ENCODE assay signal across 2 cellular contexts in the genomic region with DNA sequence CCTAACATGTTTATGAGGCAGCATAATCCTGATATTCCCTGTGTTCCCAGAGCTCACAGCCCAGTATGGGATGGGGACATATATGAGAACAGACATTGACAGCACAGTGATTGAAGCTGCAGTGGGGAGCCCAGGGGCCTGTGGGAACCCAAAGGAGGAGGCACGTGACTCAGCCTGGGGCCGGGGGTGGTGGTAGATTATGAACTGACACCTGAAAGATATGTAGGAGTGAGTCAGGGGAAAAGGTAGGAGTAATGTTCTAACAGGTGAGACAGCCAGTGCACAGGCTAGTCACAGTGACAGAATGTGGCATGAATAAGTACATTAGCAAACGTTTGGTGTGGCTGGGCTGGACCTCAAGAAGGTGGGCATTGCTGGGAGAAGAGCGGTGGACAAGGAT.
TF ChIP-seq lines count a peak whose summit lies in the region.

No MANE protein-coding gene starts in this region.

TF ChIP-seq in liver, 16 proteins besides CTCF, POLR2A, EP300 and RAD21:
- TF ChIP-seq FOXA2 (IDR thresholded peaks at IDR 0.05) (no peak), SP1 (IDR thresholded peaks at IDR 0.05) (no peak), FOXA1 (IDR thresholded peaks at IDR 0.05) (no peak), JUND (IDR thresholded peaks at IDR 0.05) (no peak), TAF1 (conservative IDR thresholded peaks at IDR 0.05) (no peak), HNF4G (IDR thresholded peaks at IDR 0.05) (no peak), HNF4A (conservative IDR thresholded peaks at IDR 0.05) (no peak), NR2F2 (IDR thresholded peaks at IDR 0.05) (no peak), YY1 (IDR thresholded peaks at IDR 0.05) (no peak), EGR1 (IDR thresholded peaks at IDR 0.05; ENCODE audit: low read depth in 2 of 2) (no peak), RXRA (IDR thresholded peaks at IDR 0.05) (no peak), GABPA (IDR thresholded peaks at IDR 0.05 in 1 of 2, conservative IDR thresholded peaks at IDR 0.05 in 1 of 2) (no peak)
- TF ChIP-seq, protein P1, sequence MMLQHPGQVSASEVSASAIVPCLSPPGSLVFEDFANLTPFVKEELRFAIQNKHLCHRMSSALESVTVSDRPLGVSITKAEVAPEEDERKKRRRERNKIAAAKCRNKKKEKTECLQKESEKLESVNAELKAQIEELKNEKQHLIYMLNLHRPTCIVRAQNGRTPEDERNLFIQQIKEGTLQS (IDR thresholded peaks at IDR 0.05), result no peak
- TF ChIP-seq, protein P2, sequence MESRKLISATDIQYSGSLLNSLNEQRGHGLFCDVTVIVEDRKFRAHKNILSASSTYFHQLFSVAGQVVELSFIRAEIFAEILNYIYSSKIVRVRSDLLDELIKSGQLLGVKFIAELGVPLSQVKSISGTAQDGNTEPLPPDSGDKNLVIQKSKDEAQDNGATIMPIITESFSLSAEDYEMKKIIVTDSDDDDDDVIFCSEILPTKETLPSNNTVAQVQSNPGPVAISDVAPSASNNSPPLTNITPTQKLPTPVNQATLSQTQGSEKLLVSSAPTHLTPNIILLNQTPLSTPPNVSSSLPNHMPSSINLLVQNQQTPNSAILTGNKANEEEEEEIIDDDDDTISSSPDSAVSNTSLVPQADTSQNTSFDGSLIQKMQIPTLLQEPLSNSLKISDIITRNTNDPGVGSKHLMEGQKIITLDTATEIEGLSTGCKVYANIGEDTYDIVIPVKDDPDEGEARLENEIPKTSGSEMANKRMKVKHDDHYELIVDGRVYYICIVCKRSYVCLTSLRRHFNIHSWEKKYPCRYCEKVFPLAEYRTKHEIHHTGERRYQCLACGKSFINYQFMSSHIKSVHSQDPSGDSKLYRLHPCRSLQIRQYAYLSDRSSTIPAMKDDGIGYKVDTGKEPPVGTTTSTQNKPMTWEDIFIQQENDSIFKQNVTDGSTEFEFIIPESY (IDR thresholded peaks at IDR 0.05), result no peak
- TF ChIP-seq, protein P3, sequence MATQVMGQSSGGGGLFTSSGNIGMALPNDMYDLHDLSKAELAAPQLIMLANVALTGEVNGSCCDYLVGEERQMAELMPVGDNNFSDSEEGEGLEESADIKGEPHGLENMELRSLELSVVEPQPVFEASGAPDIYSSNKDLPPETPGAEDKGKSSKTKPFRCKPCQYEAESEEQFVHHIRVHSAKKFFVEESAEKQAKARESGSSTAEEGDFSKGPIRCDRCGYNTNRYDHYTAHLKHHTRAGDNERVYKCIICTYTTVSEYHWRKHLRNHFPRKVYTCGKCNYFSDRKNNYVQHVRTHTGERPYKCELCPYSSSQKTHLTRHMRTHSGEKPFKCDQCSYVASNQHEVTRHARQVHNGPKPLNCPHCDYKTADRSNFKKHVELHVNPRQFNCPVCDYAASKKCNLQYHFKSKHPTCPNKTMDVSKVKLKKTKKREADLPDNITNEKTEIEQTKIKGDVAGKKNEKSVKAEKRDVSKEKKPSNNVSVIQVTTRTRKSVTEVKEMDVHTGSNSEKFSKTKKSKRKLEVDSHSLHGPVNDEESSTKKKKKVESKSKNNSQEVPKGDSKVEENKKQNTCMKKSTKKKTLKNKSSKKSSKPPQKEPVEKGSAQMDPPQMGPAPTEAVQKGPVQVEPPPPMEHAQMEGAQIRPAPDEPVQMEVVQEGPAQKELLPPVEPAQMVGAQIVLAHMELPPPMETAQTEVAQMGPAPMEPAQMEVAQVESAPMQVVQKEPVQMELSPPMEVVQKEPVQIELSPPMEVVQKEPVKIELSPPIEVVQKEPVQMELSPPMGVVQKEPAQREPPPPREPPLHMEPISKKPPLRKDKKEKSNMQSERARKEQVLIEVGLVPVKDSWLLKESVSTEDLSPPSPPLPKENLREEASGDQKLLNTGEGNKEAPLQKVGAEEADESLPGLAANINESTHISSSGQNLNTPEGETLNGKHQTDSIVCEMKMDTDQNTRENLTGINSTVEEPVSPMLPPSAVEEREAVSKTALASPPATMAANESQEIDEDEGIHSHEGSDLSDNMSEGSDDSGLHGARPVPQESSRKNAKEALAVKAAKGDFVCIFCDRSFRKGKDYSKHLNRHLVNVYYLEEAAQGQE (IDR thresholded peaks at IDR 0.05), result no peak
- TF ChIP-seq, protein P4, sequence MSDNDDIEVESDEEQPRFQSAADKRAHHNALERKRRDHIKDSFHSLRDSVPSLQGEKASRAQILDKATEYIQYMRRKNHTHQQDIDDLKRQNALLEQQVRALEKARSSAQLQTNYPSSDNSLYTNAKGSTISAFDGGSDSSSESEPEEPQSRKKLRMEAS (IDR thresholded peaks at IDR 0.05), result no peak

TF ChIP-seq in HepG2, 621 proteins besides CTCF, POLR2A, EP300 and RAD21:
- TF ChIP-seq HES4 (CRISPR knock-in tag; IDR thresholded peaks at IDR 0.05; ENCODE audit: borderline replicate concordance) (no peak), HNRNPUL1 (IDR thresholded peaks at IDR 0.05; ENCODE audit: low read depth, low read length) (no peak), DR1 (CRISPR knock-in tag; IDR thresholded peaks at IDR 0.05) (no peak), MXD4 (CRISPR knock-in tag; IDR thresholded peaks at IDR 0.05) (no peak), ZFP82 (CRISPR knock-in tag; IDR thresholded peaks at IDR 0.05; ENCODE audit: borderline replicate concordance) (no peak), ZNF781 (CRISPR knock-in tag; IDR thresholded peaks at IDR 0.05; ENCODE audit: borderline replicate concordance, not compliant biosample characterization) (no peak), ZNF354B (CRISPR knock-in tag; IDR thresholded peaks at IDR 0.05) (no peak), PAWR (CRISPR knock-in tag; IDR thresholded peaks at IDR 0.05; ENCODE audit: borderline replicate concordance) (no peak), GABPA (IDR thresholded peaks at IDR 0.05; ENCODE audit: low read depth, low read length) (no peak), GABPA (CRISPR knock-in tag; IDR thresholded peaks at IDR 0.05; ENCODE audit: low read depth) (no peak)
- TF ChIP-seq, protein P5, sequence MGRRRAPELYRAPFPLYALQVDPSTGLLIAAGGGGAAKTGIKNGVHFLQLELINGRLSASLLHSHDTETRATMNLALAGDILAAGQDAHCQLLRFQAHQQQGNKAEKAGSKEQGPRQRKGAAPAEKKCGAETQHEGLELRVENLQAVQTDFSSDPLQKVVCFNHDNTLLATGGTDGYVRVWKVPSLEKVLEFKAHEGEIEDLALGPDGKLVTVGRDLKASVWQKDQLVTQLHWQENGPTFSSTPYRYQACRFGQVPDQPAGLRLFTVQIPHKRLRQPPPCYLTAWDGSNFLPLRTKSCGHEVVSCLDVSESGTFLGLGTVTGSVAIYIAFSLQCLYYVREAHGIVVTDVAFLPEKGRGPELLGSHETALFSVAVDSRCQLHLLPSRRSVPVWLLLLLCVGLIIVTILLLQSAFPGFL (CRISPR knock-in tag; IDR thresholded peaks at IDR 0.05), result no peak
- TF ChIP-seq, protein P6, sequence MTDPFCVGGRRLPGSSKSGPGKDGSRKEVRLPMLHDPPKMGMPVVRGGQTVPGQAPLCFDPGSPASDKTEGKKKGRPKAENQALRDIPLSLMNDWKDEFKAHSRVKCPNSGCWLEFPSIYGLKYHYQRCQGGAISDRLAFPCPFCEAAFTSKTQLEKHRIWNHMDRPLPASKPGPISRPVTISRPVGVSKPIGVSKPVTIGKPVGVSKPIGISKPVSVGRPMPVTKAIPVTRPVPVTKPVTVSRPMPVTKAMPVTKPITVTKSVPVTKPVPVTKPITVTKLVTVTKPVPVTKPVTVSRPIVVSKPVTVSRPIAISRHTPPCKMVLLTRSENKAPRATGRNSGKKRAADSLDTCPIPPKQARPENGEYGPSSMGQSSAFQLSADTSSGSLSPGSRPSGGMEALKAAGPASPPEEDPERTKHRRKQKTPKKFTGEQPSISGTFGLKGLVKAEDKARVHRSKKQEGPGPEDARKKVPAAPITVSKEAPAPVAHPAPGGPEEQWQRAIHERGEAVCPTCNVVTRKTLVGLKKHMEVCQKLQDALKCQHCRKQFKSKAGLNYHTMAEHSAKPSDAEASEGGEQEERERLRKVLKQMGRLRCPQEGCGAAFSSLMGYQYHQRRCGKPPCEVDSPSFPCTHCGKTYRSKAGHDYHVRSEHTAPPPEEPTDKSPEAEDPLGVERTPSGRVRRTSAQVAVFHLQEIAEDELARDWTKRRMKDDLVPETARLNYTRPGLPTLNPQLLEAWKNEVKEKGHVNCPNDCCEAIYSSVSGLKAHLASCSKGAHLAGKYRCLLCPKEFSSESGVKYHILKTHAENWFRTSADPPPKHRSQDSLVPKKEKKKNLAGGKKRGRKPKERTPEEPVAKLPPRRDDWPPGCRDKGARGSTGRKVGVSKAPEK (CRISPR knock-in tag; IDR thresholded peaks at IDR 0.05; ENCODE audit: borderline replicate concordance), result no peak
- TF ChIP-seq, protein P7, sequence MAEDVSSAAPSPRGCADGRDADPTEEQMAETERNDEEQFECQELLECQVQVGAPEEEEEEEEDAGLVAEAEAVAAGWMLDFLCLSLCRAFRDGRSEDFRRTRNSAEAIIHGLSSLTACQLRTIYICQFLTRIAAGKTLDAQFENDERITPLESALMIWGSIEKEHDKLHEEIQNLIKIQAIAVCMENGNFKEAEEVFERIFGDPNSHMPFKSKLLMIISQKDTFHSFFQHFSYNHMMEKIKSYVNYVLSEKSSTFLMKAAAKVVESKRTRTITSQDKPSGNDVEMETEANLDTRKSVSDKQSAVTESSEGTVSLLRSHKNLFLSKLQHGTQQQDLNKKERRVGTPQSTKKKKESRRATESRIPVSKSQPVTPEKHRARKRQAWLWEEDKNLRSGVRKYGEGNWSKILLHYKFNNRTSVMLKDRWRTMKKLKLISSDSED (CRISPR knock-in tag; IDR thresholded peaks at IDR 0.05), result no peak
- TF ChIP-seq, protein P8, sequence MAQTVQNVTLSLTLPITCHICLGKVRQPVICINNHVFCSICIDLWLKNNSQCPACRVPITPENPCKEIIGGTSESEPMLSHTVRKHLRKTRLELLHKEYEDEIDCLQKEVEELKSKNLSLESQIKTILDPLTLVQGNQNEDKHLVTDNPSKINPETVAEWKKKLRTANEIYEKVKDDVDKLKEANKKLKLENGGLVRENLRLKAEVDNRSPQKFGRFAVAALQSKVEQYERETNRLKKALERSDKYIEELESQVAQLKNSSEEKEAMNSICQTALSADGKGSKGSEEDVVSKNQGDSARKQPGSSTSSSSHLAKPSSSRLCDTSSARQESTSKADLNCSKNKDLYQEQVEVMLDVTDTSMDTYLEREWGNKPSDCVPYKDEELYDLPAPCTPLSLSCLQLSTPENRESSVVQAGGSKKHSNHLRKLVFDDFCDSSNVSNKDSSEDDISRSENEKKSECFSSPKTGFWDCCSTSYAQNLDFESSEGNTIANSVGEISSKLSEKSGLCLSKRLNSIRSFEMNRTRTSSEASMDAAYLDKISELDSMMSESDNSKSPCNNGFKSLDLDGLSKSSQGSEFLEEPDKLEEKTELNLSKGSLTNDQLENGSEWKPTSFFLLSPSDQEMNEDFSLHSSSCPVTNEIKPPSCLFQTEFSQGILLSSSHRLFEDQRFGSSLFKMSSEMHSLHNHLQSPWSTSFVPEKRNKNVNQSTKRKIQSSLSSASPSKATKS (CRISPR knock-in tag; IDR thresholded peaks at IDR 0.05), result no peak
